Comparison of ENCODE assay signal across 1 cellular context in the genomic region with DNA sequence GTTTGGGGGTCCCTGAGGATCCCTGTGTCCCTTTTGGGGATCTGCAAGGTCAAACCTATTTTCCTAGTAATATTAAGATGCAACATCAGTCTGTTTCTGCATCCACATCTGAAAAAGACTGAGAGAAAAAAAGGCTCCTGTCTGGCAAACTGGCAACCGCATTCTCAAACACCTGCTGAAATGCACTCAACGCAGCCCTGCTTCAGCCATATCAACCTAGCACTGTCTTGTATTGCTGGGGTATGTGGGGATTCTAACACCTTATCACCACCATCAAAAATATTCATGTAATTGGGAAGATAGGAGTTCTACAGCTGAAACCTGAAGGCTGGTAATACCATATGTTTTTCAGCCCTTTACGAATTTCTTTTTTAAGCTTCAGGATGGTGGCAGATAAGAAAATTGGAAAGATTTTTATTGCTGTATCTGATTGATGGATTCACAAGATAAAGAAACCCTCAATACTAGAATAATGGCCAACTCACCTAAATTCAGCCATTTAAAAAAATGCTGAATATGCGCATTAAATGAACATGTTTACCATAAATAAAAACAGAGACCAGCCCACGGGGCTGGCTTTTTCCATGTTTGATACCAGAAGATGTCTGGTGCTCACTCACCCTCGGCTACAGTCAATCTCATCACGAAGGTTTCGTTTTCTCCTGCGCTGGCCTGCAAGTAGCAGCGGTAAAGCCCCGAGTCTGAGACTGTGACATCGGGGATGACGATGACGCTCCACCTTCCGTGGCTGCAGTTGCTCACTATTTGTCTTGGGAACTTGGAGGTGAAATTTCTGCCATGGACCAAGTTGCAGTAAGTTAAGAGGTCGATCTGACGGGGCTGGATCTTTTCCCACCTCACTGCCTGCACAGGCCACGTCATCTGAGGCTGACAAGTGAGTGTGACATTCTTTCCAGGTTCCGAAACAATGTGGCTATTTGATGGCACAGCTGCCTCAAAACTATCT.
TF ChIP-seq lines count a peak whose summit lies in the region.

No MANE protein-coding gene starts in this region.

TF ChIP-seq in IMR-90, 13 proteins besides CTCF, POLR2A, EP300 and RAD21:
- TF ChIP-seq USF2 (IDR thresholded peaks at IDR 0.05; ENCODE audit: low read depth, low read length): no peak
- TF ChIP-seq CHD1 (IDR thresholded peaks at IDR 0.05; ENCODE audit: low read depth, low read length): no peak
- TF ChIP-seq BHLHE40 (IDR thresholded peaks at IDR 0.05; ENCODE audit: low read depth, low read length): no peak
- peak; percentile 82 for TF ChIP-seq MAFK (IDR thresholded peaks at IDR 0.05; ENCODE audit: low read depth, low read length)
- no peak for TF ChIP-seq NFE2L2 (IDR thresholded peaks at IDR 0.05; ENCODE audit: low read depth, low read length)
- no peak for TF ChIP-seq MXI1 (IDR thresholded peaks at IDR 0.05; ENCODE audit: borderline replicate concordance, low read depth, low read length)
- no peak for TF ChIP-seq MAZ (IDR thresholded peaks at IDR 0.05; ENCODE audit: borderline replicate concordance, low read depth, low read length)
